In the genomic region with DNA sequence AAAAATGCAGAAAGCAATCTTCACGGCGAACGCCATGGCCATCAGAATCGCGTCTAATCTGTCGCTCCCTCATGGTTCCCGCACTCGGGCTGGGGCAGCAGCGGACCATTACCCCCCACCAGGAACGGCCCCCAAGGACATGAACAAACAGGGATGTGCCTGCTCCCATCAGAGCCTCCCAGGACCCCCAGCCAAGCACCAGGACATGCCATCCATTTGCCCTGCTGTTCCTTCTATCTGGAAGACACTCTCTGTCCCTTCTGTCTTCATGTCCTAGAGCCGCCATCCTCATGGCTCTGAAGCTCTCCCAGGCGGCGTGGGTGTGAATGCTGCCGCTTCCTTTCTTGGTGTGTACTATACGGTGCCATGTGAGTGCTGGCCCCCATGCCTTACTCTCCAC, we compare ENCODE assay signal across 19 cellular contexts.
"Had no signal": no experiment of that assay in that cellular context is flagged by ENCODE, and none has a peak within 500 bp of the region (broad histone marks: within the 10 kb centered on the region; RNA-seq: fewer than 3 reads in every experiment).

No MANE protein-coding gene starts in this region.

- ATAC-seq: effector memory CD8-positive, alpha-beta T cell; left ventricle myocardium superior; lower lobe of right lung; natural killer cell; pancreas had no signal

- H3K4me1 ChIP-seq: colonic mucosa, lower lobe of right lung, pancreas, right lobe of liver, stomach had no signal

- H3K9me3 Mint-ChIP-seq: effector memory CD8-positive, alpha-beta T cell; natural killer cell; type B pancreatic cell had no signal

- H3K27me3 ChIP-seq: colonic mucosa, neutrophil, pancreas, right lobe of liver, thyroid gland had no signal

- H3K4me1 Mint-ChIP-seq: natural killer cell had no signal

- H3K36me3 Mint-ChIP-seq: natural killer cell, type B pancreatic cell had no signal

- H3K27ac ChIP-seq: colonic mucosa, lower lobe of right lung, neutrophil, pancreas, right lobe of liver, stomach had no signal

- H3K36me3 ChIP-seq: colonic mucosa, lower lobe of right lung, neutrophil, pancreas, right lobe of liver, stomach, thyroid gland had no signal

- H3K4me2 ChIP-seq: smooth muscle cell had no signal

- H3K4me3 ChIP-seq: colonic mucosa, lower lobe of right lung, pancreas, right lobe of liver, smooth muscle cell, stomach, thyroid gland had no signal

- DNase-seq: colonic mucosa; dermis blood vessel endothelial cell; effector memory CD8-positive, alpha-beta T cell; left ventricle myocardium superior; lower lobe of right lung; natural killer cell; pancreas; right lobe of liver; stimulated activated CD4-positive, alpha-beta T cell treated with anti-CD3 and anti-CD28 coated beads, Interleukin-12 subunit alpha, Interleukin-12 subunit beta, amount 100 ng/mL, for 4 hours; stimulated activated CD4-positive, alpha-beta T cell treated with anti-CD3 and anti-CD28 coated beads, Interleukin-1b, Interleukin-23, amount 100 ng/mL, for 48 hours; stimulated activated CD4-positive, alpha-beta T cell treated with anti-CD3 and anti-CD28 coated beads, Interleukin-4, amount 100 ng/mL, for 1 hour; stimulated activated CD8-positive, alpha-beta memory T cell treated with anti-CD3 and anti-CD28 coated beads, Interleukin-4, amount 100 ng/mL, for 48 hours; stimulated activated naive CD4-positive, alpha-beta T cell treated with Interleukin-2 at 50 U/mL for 16 hours; stomach had no signal

- H3K27ac Mint-ChIP-seq: effector memory CD8-positive, alpha-beta T cell; natural killer cell; progenitor cell of endocrine pancreas; type B pancreatic cell had no signal

- H3K4me3 Mint-ChIP-seq: effector memory CD8-positive, alpha-beta T cell; natural killer cell; type B pancreatic cell had no signal

- H3K9me3 ChIP-seq: colonic mucosa, lower lobe of right lung, neutrophil, pancreas, right lobe of liver, stomach, thyroid gland had no signal
